ENCODE assay signal across 8 cellular contexts in genomic region chr4:120922390-120923200, GRCh38. TPM values are rescaled to one million over a fixed set of nuclear protein-coding genes. Genes with fewer than 3 reads are reported as not detected.
DNase-seq lines count a peak whose midpoint lies in the region; ATAC-seq and TF ChIP-seq lines count a peak whose summit lies in the region.

TSS of gene PRDM5 (minus strand) at chr4:120922726. CDS start at chr4:120922608, 118 bp downstream.

- peak; percentile 6 for TF ChIP-seq CTCF in fibroblast of mammary gland (conservative IDR thresholded peaks at IDR 0.05; ENCODE audit: control insufficient read depth, insufficient read depth, low read depth, low read length)

- peak within 1 kb of the TSS; percentile 40 for H3K27ac ChIP-seq in substantia nigra (ENCODE audit: low read depth, low read length, poor library complexity, severe bottlenecking)

- H3K27me3 ChIP-seq in mucosa of stomach (ENCODE audit: control insufficient read depth, insufficient read depth, low read length), result no peaks in the 10 kb centered on the region

- intact Hi-C loops in activated T-helper 2 cell treated with anti-CD3 and anti-CD28 coated beads, Interferon-gamma antibody, Interleukin-2, Interleukin-4, amounts not matched to agents 10 μg/mL and 5 μg/mL and 100 μg/mL, durations not matched to agents 14 hours and 24 hours and 36 hours (cut with micrococcal nuclease), result loop anchor here (2.0 to 10.0 kb wide), 2 partner anchors 152 to 190 kb away; partner anchors contain the start of gene NDNF

- H3K27ac Mint-ChIP-seq in activated T-helper 2 cell treated with anti-CD3 and anti-CD28 coated beads, Interferon-gamma antibody, Interleukin-2, Interleukin-4, amounts not matched to agents 10 μg/mL and 5 μg/mL and 100 μg/mL, durations not matched to agents 14 hours and 24 hours and 36 hours, result peak within 1 kb of the TSS; percentile 53

- peaks cover 11% of the 10 kb centered on the region for H3K4me1 Mint-ChIP-seq in activated T-helper 2 cell treated with anti-CD3 and anti-CD28 coated beads, Interferon-gamma antibody, Interleukin-2, Interleukin-4, amounts not matched to agents 10 μg/mL and 5 μg/mL and 100 μg/mL, durations not matched to agents 14 hours and 24 hours and 36 hours (ENCODE audit: low read depth)

- no peaks in the 10 kb centered on the region for H3K36me3 Mint-ChIP-seq in activated T-helper 2 cell treated with anti-CD3 and anti-CD28 coated beads, Interferon-gamma antibody, Interleukin-2, Interleukin-4, amounts not matched to agents 10 μg/mL and 5 μg/mL and 100 μg/mL, durations not matched to agents 14 hours and 24 hours and 36 hours (ENCODE audit: low read depth)

- no peaks in the 10 kb centered on the region for H3K9me3 ChIP-seq in mucosa of stomach (ENCODE audit: control insufficient read depth, low read length)

- H3K4me3 ChIP-seq in fibroblast of mammary gland (ENCODE audit: control insufficient read depth, low read depth, low read length) (peak within 1 kb of the TSS; percentile 59), mucosa of stomach (ENCODE audit: low read length) (peak within 1 kb of the TSS; percentile 53)

- H3K9me3 Mint-ChIP-seq in activated T-helper 2 cell treated with anti-CD3 and anti-CD28 coated beads, Interferon-gamma antibody, Interleukin-2, Interleukin-4, amounts not matched to agents 10 μg/mL and 5 μg/mL and 100 μg/mL, durations not matched to agents 14 hours and 24 hours and 36 hours, result no peaks in the 10 kb centered on the region

- peaks cover 17% of the 10 kb centered on the region for H3K4me1 ChIP-seq in mucosa of stomach (ENCODE audit: control insufficient read depth, insufficient read depth, low read length)

- H3K36me3 ChIP-seq in mucosa of stomach (ENCODE audit: control insufficient read depth, insufficient read depth, low read length), result no peaks in the 10 kb centered on the region

- peak within 1 kb of the TSS; percentile 75 for H3K9ac ChIP-seq in mucosa of stomach (ENCODE audit: low read length)

- peak within 1 kb of the TSS; percentile 71 for H3K4me3 Mint-ChIP-seq in activated T-helper 2 cell treated with anti-CD3 and anti-CD28 coated beads, Interferon-gamma antibody, Interleukin-2, Interleukin-4, amounts not matched to agents 10 μg/mL and 5 μg/mL and 100 μg/mL, durations not matched to agents 14 hours and 24 hours and 36 hours (ENCODE audit: low read depth)

- peak; percentile 61 for DNase-seq in ELR (ENCODE audit: low read depth)
- peak; percentile 27 to 28 for DNase-seq in NCI-H1930 (lab: John Stamatoyannopoulos, UW)
- no peak for DNase-seq in activated T-helper 2 cell treated with anti-CD3 and anti-CD28 coated beads, Interferon-gamma antibody, Interleukin-2, Interleukin-4, amounts not matched to agents 10 μg/mL and 5 μg/mL and 100 μg/mL, durations not matched to agents 14 hours and 24 hours and 36 hours (ENCODE audit: low spot score)
- peak; percentile 64 for DNase-seq in fibroblast of mammary gland (ENCODE audit: low read depth)
- peak in 40 of 49 donors; percentile 3 to 73 (median 36) for DNase-seq in substantia nigra (lab: John Stamatoyannopoulos, UW)
- DNase-seq in COR-L47 (lab: John Stamatoyannopoulos, UW), result no peak

- H3K27me3 Mint-ChIP-seq in activated T-helper 2 cell treated with anti-CD3 and anti-CD28 coated beads, Interferon-gamma antibody, Interleukin-2, Interleukin-4, amounts not matched to agents 10 μg/mL and 5 μg/mL and 100 μg/mL, durations not matched to agents 14 hours and 24 hours and 36 hours (ENCODE audit: low read depth), result peaks cover 61% of the 10 kb centered on the region

- no peak for ATAC-seq in HG03378 (IDR thresholded peaks at IDR 0.05; ENCODE audit: unreplicated experiment)

RNA-seq across cellular contexts. Expression of gene PRDM5, which starts in this region (rescaled TPM):
- total RNA-seq in activated T-helper 2 cell treated with anti-CD3 and anti-CD28 coated beads, Interferon-gamma antibody, Interleukin-2, Interleukin-4, amounts not matched to agents 10 μg/mL and 5 μg/mL and 100 μg/mL, durations not matched to agents 14 hours and 24 hours and 36 hours, result 0.18 TPM in 1 of 2 replicates, not detected in the other

Comparison
In these comparisons a context has a peak if more than half of its experiments do, and no peak if none do; other contexts are left out.
1. DNase-seq: peak in ELR (single experiment), NCI-H1930 (2 of 2), fibroblast of mammary gland (single experiment) and substantia nigra (40 of 49); none in activated T-helper 2 cell treated with anti-CD3 and anti-CD28 coated beads, Interferon-gamma antibody, Interleukin-2, Interleukin-4, amounts not matched to agents 10 μg/mL and 5 μg/mL and 100 μg/mL, durations not matched to agents 14 hours and 24 hours and 36 hours (single experiment) and COR-L47 (single experiment).